Comparison of ENCODE assay signal across 7 cellular contexts in the genomic region with DNA sequence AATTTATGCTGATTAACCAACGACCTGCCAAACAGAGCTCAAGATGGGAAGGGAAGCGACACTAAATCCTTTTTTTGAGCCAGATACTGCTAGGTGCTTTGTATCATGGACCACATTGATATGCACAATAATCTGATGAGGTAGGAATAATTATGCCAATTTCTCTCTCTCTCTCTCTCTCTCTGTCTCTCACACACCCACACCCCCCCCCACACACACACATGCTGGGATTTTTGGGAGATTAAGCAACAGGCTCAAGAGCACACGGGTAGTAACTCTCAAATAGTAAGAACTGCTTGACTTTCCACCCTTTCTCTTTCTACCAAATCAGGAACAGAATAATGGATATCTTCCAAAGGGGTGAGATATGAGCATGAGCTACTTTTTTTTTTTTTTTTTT.
"Had no signal": no experiment of that assay in that cellular context is flagged by ENCODE, and none has a peak within 500 bp of the region (broad histone marks: within the 10 kb centered on the region; RNA-seq: fewer than 3 reads in every experiment).

No MANE protein-coding gene starts in this region.

- H3K4me3 ChIP-seq: GM23338 had no signal

- ATAC-seq: GM23338, HepG2 had no signal

- H3K27ac ChIP-seq: HL-60 had no signal

- DNase-seq: H9, HCEC 1CT, HFFc6, KBM-7 had no signal
